Comparison of ENCODE assay signal across 7 cellular contexts in the genomic region with DNA sequence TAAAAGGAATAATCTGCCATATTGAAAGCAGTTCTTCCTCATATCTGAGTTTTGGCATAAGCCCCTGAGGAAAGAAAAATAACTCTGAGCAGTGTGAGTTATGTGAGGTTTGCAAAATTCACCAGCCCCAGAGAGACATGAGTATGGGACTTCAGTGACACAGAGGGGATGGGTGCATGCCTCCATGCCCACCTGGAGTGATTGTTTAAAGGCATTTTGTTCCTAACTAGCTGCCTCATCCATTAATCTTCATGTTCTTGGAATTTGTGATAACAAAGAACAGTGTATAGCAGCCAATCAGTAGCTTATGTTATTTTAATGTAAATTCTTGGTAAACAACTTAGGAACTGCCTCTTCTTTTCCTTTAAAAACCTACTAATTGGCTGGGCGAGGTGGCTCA. TPM values are rescaled to one million over a fixed set of nuclear protein-coding genes. Genes with fewer than 3 reads are reported as not detected.
"Had no signal": no experiment of that assay in that cellular context is flagged by ENCODE, and none has a peak within 500 bp of the region (broad histone marks: within the 10 kb centered on the region; RNA-seq: fewer than 3 reads in every experiment).

No MANE protein-coding gene starts in this region.

- H3K4me3 Mint-ChIP-seq: IgD-negative memory B cell had no signal

- H3K4me1 Mint-ChIP-seq: IgD-negative memory B cell had no signal

- DNase-seq: IMR-90, KBM-7 had no signal

- H3K27ac Mint-ChIP-seq: IgD-negative memory B cell had no signal

- ATAC-seq: HepG2, K562 had no signal

- H3K36me3 Mint-ChIP-seq: IgD-negative memory B cell had no signal

- H3K4me3 ChIP-seq: K562 had no signal

- H3K27ac ChIP-seq: HL-60 had no signal

RNA-seq across cellular contexts. Expression of a gene that starts 11.1 kb away (rescaled TPM):
- total RNA-seq: HT-29, K562 had no signal
- polyA plus RNA-seq: K562 had no signal
